ENCODE assay signal across 15 cellular contexts in genomic region chr1:230879781-230880180, GRCh38.
"Had no signal": no experiment of that assay in that cellular context is flagged by ENCODE, and none has a peak within 500 bp of the region (broad histone marks: within the 10 kb centered on the region; RNA-seq: fewer than 3 reads in every experiment).

No MANE protein-coding gene starts in this region.

- H3K27me3 ChIP-seq: thyroid gland, upper lobe of left lung had no signal

- H3K9me3 Mint-ChIP-seq: central memory CD8-positive, alpha-beta T cell; natural killer cell had no signal

- H3K4me1 Mint-ChIP-seq: central memory CD8-positive, alpha-beta T cell; natural killer cell had no signal

- H3K27ac ChIP-seq: heart right ventricle, suprapubic skin, thyroid gland, upper lobe of left lung had no signal

- H3K9me3 ChIP-seq: suprapubic skin, thyroid gland had no signal

- H3K4me3 ChIP-seq: heart right ventricle, suprapubic skin, thyroid gland, upper lobe of left lung had no signal

- H3K27ac Mint-ChIP-seq: natural killer cell had no signal

- H3K36me3 Mint-ChIP-seq: natural killer cell had no signal

- H3K4me3 Mint-ChIP-seq: central memory CD8-positive, alpha-beta T cell; natural killer cell had no signal

- H3K4me1 ChIP-seq: upper lobe of left lung had no signal

- DNase-seq: effector memory CD4-positive, alpha-beta T cell; heart right ventricle; hypothalamus; left cardiac atrium; left ventricle myocardium superior; natural killer cell; right cardiac atrium; small intestine; stimulated activated CD4-positive, alpha-beta T cell treated with anti-CD3 and anti-CD28 coated beads, Interleukin-12 subunit alpha, Interleukin-12 subunit beta, amount 100 ng/mL, for 4 hours; stimulated activated naive CD4-positive, alpha-beta T cell; thyroid gland; upper lobe of left lung had no signal

- ATAC-seq: esophagus mucosa, heart right ventricle, left cardiac atrium, left ventricle myocardium superior, natural killer cell, right cardiac atrium had no signal

- H3K36me3 ChIP-seq: heart right ventricle, suprapubic skin, thyroid gland, upper lobe of left lung had no signal
